20 cellular contexts compared by ENCODE assay signal in the genomic region with DNA sequence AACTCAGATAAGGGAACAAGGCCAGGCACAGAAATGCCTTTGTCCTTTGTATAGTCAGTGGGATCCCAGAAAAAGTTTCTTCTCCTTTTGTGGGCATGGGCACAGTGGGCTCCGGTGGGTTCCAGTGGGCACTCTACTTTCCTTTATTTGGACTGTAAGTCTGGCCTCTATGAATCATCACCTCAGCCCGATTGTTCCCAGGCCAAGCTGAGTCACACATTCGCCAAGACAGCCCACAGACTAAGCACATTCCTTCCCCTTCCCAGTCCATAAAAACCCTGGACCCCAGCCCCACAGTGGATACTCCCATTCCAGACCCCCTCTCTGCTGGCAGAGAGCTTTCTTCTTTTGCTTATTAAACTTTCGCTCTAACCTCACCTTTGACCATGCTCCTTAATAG.
DNase-seq lines count a peak whose midpoint lies in the region; ATAC-seq and TF ChIP-seq lines count a peak whose summit lies in the region.
"Had no signal": no experiment of that assay in that cellular context is flagged by ENCODE, and none has a peak within 500 bp of the region (broad histone marks: within the 10 kb centered on the region; RNA-seq: fewer than 3 reads in every experiment).

No MANE protein-coding gene starts in this region.

- no peaks in the 10 kb centered on the region for H3K36me3 Mint-ChIP-seq in endothelial cell (ENCODE audit: low read depth, unreplicated experiment)
- peaks cover 45% of the 10 kb centered on the region for H3K36me3 Mint-ChIP-seq in nephron progenitor cell (ENCODE audit: low read depth)
- peaks cover 2% of the 10 kb centered on the region for H3K36me3 Mint-ChIP-seq in effector memory CD8-positive, alpha-beta T cell (ENCODE audit: insufficient read depth)

- H3K27ac Mint-ChIP-seq in endothelial cell (ENCODE audit: unreplicated experiment) (peak overlapping the region; percentile 31), nephron progenitor cell (peak overlapping the region; percentile 35)
- peak overlapping the region in 1 of 2 donors; percentile 32 for H3K27ac Mint-ChIP-seq in effector memory CD8-positive, alpha-beta T cell
- H3K27ac Mint-ChIP-seq: stimulated activated naive CD8-positive, alpha-beta T cell treated with anti-CD3 and anti-CD28 coated beads, Interleukin-15, Interleukin-2, amounts not matched to agents 100 ng/mL and 50 ng/mL, for 24 hours had no signal

- H3K4me1 Mint-ChIP-seq in endothelial cell (ENCODE audit: unreplicated experiment) (peaks cover 3% of the 10 kb centered on the region), nephron progenitor cell (no peaks in the 10 kb centered on the region)
- H3K4me1 Mint-ChIP-seq in effector memory CD8-positive, alpha-beta T cell (ENCODE audit: low read depth in 2 of 2) = no peaks in the 10 kb centered on the region
- H3K4me1 Mint-ChIP-seq: naive B cell had no signal

- H3K4me3 Mint-ChIP-seq in endothelial cell (ENCODE audit: unreplicated experiment) (no peak overlapping the region), nephron progenitor cell (no peak overlapping the region)
- H3K4me3 Mint-ChIP-seq in effector memory CD8-positive, alpha-beta T cell = no peak overlapping the region
- H3K4me3 Mint-ChIP-seq: naive B cell; stimulated activated naive CD8-positive, alpha-beta T cell treated with anti-CD3 and anti-CD28 coated beads, Interleukin-15, Interleukin-2, amounts not matched to agents 100 ng/mL and 50 ng/mL, for 24 hours had no signal

- no peaks in the 10 kb centered on the region for H3K9me3 Mint-ChIP-seq in endothelial cell (ENCODE audit: unreplicated experiment)
- H3K9me3 Mint-ChIP-seq in nephron progenitor cell = peaks cover 19% of the 10 kb centered on the region
- H3K9me3 Mint-ChIP-seq in effector memory CD8-positive, alpha-beta T cell = peaks cover 0 to 4% of the 10 kb centered on the region in 2 donors

- TF ChIP-seq CTCF in endothelial cell (IDR thresholded peaks at IDR 0.05; ENCODE audit: unreplicated experiment) (no peak), nephron progenitor cell (IDR thresholded peaks at IDR 0.05) (no peak)

- H3K27me3 Mint-ChIP-seq in endothelial cell (ENCODE audit: unreplicated experiment) (peaks cover 5% of the 10 kb centered on the region), nephron progenitor cell (ENCODE audit: low read depth, poor library complexity) (no peaks in the 10 kb centered on the region)
- H3K27me3 Mint-ChIP-seq in effector memory CD8-positive, alpha-beta T cell = no peaks in the 10 kb centered on the region
- H3K27me3 Mint-ChIP-seq: naive B cell; stimulated activated naive CD8-positive, alpha-beta T cell treated with anti-CD3 and anti-CD28 coated beads, Interleukin-15, Interleukin-2, amounts not matched to agents 100 ng/mL and 50 ng/mL, for 24 hours had no signal

- ATAC-seq in GM21723 (IDR thresholded peaks at IDR 0.05; ENCODE audit: unreplicated experiment) (no peak), HG03175 (IDR thresholded peaks at IDR 0.05; ENCODE audit: unreplicated experiment) (no peak)
- no peak for ATAC-seq in effector memory CD8-positive, alpha-beta T cell (replicated peaks)
- ATAC-seq: right cardiac atrium had no signal

- DNase-seq in GM04504 (ENCODE audit: low read depth) = peak; percentile 5
- DNase-seq in RKO (ENCODE audit: low spot score) = peak; percentile 30
- DNase-seq in endothelial cell (ENCODE audit: low spot score) = no peak
- no peak for DNase-seq in nephron progenitor cell
- DNase-seq in activated CD8-positive, alpha-beta memory T cell treated with anti-CD3 and anti-CD28 coated beads, Interleukin-2, amount 50 U/mL, for 4 hours = no peak
- DNase-seq in effector memory CD8-positive, alpha-beta T cell = no peak
- DNase-seq: activated CD4-positive, CD25-positive, alpha-beta regulatory T cell treated with anti-CD3 and anti-CD28 coated beads, Interleukin-2, amount 50 U/mL, for 72 hours; activated T-cell treated with anti-CD3 and anti-CD28 coated beads for 4 hours; C1 segment of cervical spinal cord; DND-41; glutamatergic neuron; kidney glomerular epithelial cell; naive B cell; NCI-H1092 treated with DMSO at 0.1 percent for 48 hours; right cardiac atrium; T-helper 1 cell; uterus had no signal

Comparison
In these comparisons a context has a peak if more than half of its experiments do, and no peak if none do; other contexts are left out.
1. DNase-seq: peak in GM04504 (single experiment) and RKO (single experiment); none in endothelial cell (single experiment), nephron progenitor cell (single experiment), activated CD8-positive, alpha-beta memory T cell treated with anti-CD3 and anti-CD28 coated beads, Interleukin-2, amount 50 U/mL, for 4 hours (single experiment) and effector memory CD8-positive, alpha-beta T cell (0 of 3).